1 cellular context compared by ENCODE assay signal in the genomic region with DNA sequence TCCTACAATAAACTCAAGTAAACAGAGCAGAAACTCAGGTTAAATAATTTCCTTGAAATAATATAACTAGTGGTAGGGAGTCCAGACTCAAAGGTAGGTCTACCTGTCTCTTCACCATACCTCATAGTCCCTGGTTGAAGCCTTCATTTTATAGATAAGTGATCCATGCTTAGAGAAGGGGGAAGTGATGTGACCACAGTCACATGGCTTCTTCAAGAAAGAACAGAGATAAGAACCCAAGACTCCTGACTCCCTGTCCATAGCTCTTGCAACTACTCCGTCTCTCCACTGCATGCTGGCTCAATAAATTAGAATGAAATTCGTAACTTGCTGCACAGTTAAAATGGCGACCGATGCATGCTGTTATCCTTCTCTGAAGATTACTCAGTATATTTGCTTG.
TF ChIP-seq lines count a peak whose summit lies in the region.

No MANE protein-coding gene starts in this region.

TF ChIP-seq in GM12878, 131 proteins besides CTCF, POLR2A, EP300 and RAD21 (continued from another document):
- no peak for TF ChIP-seq RB1 (IDR thresholded peaks at IDR 0.05; ENCODE audit: borderline replicate concordance)
- TF ChIP-seq NR2C1 (IDR thresholded peaks at IDR 0.05): no peak
- no peak for TF ChIP-seq SPI1 (IDR thresholded peaks at IDR 0.05; ENCODE audit: borderline replicate concordance, insufficient read depth, low read depth, low read length)
TF ChIP-seq in GM12878: peak in this region for 0.
